8 cellular contexts compared by ENCODE assay signal in genomic region chr17:40100669-40101366, GRCh38. TPM values are rescaled to one million over a fixed set of nuclear protein-coding genes. Genes with fewer than 3 reads are reported as not detected.
DNase-seq lines count a peak whose midpoint lies in the region; ATAC-seq and TF ChIP-seq lines count a peak whose summit lies in the region.

No MANE protein-coding gene starts in this region.

- H3K36me3 ChIP-seq in neutrophil = no peaks in the 10 kb centered on the region

- no peaks in the 10 kb centered on the region for H3K27me3 ChIP-seq in neutrophil

- DNase-seq in AG04449 (ENCODE audit: low read depth, low spot score) (peak; percentile 89), GM19238 (ENCODE audit: insufficient read length, low spot score) (peak; percentile 68), NCI-H1105 treated with DMSO at 0.1 percent for 48 hours (lab: John Stamatoyannopoulos, UW) (peak; percentile 90), globus pallidus (ENCODE audit: low spot score) (peak; percentile 97), stromal cell of bone marrow (ENCODE audit: low read depth) (peak; percentile 98)
- DNase-seq in activated naive CD4-positive, alpha-beta T cell treated with anti-CD3 and anti-CD28 coated beads, Interleukin-2, amount 50 U/mL, for 72 hours (ENCODE audit: low spot score in 2 of 2) = peak; percentile 83 to 94

- peak overlapping the region; percentile 97 for H3K27ac ChIP-seq in neutrophil

- TF ChIP-seq CTCF in AG04449 (IDR thresholded peaks at IDR 0.05; ENCODE audit: insufficient read depth, low read length, missing control alignments) (no peak), neutrophil (IDR thresholded peaks at IDR 0.05) (no peak)

- H3K4me3 ChIP-seq in AG04449 (ENCODE audit: low read depth, low read length) = peak overlapping the region; percentile 87
- peak overlapping the region; percentile 62 for H3K4me3 ChIP-seq in neutrophil (ENCODE audit: low read depth in 1 of 2, low read length in 1 of 2)

- ATAC-seq in SK-N-SH treated with all-trans-retinoic acid at 6 μM for 48 hours = peak; percentile 76
- peak; percentile 39 to 40 for ATAC-seq in activated naive CD4-positive, alpha-beta T cell treated with anti-CD3 and anti-CD28 coated beads, Interleukin-2, amount 50 U/mL, for 72 hours

- peak overlapping the region; percentile 90 to 94 for H3K27ac Mint-ChIP-seq in activated naive CD4-positive, alpha-beta T cell treated with anti-CD3 and anti-CD28 coated beads, Interleukin-2, amount 50 U/mL, for 72 hours

- H3K9me3 ChIP-seq in neutrophil = no peaks in the 10 kb centered on the region

- peaks cover 11 to 39% of the 10 kb centered on the region in 2 donors for H3K36me3 Mint-ChIP-seq in activated naive CD4-positive, alpha-beta T cell treated with anti-CD3 and anti-CD28 coated beads, Interleukin-2, amount 50 U/mL, for 72 hours

- POLR2A ChIA-PET in AG04449 (lab: Yijun Ruan, JAX) = interaction anchor here (0.6 to 3.6 kb wide), 17 partner anchors 10 to 80 kb away, joined by 3 to 62 read pairs (median 4); partner anchors contain the start of genes CASC3, MED24 and MSL1

- H3K4me1 ChIP-seq in neutrophil (ENCODE audit: control insufficient read depth in 1 of 2, insufficient read depth in 1 of 2, low read depth in 1 of 2, low read length in 1 of 2) = peaks cover 74 to 85% of the 10 kb centered on the region in 2 experiments

- peaks cover 0 to 12% of the 10 kb centered on the region in 2 donors for H3K9me3 Mint-ChIP-seq in activated naive CD4-positive, alpha-beta T cell treated with anti-CD3 and anti-CD28 coated beads, Interleukin-2, amount 50 U/mL, for 72 hours

- CTCF ChIA-PET in AG04449 (lab: Yijun Ruan, JAX) = interaction anchor here (0.6 to 16.8 kb wide), 14 partner anchors 12 to 120 kb away, joined by 3 to 273 read pairs (median 4); no protein-coding TSS in a partner anchor

TF ChIP-seq in SK-N-SH treated with all-trans-retinoic acid at 6 μM for 48 hours, 23 proteins besides CTCF, POLR2A, EP300 and RAD21:
- no peak for TF ChIP-seq ZNF8 (CRISPR knock-in tag; IDR thresholded peaks at IDR 0.05)
- no peak for TF ChIP-seq OSR1 (CRISPR knock-in tag; IDR thresholded peaks at IDR 0.05)
- TF ChIP-seq TCF4 (CRISPR knock-in tag; IDR thresholded peaks at IDR 0.05; ENCODE audit: borderline replicate concordance) = no peak
- no peak for TF ChIP-seq CREB5 (CRISPR knock-in tag; IDR thresholded peaks at IDR 0.05; ENCODE audit: low read depth)
- peak; percentile 96 for TF ChIP-seq ARNTL (CRISPR knock-in tag; IDR thresholded peaks at IDR 0.05; ENCODE audit: borderline replicate concordance, low read depth)
- no peak for TF ChIP-seq ZFP30 (CRISPR knock-in tag; IDR thresholded peaks at IDR 0.05)
- no peak for TF ChIP-seq TSHZ2 (CRISPR knock-in tag; IDR thresholded peaks at IDR 0.05)

RNA-seq across cellular contexts. Expression of gene NR1D1, which starts 0.4 kb away (rescaled TPM):
- total RNA-seq in activated naive CD4-positive, alpha-beta T cell treated with anti-CD3 and anti-CD28 coated beads, Interleukin-2, amount 50 U/mL, for 72 hours = 10 to 100 TPM in 1 of 2 donors, 1 to 10 TPM in 1; 4.8 to 26.7 TPM

RNA-seq across cellular contexts. Expression of gene MSL1, which starts 21.0 kb away (rescaled TPM):
- 100 to 1,000 TPM in 1 of 2 donors, 10 to 100 TPM in 1; 83.4 to 140 TPM for total RNA-seq in activated naive CD4-positive, alpha-beta T cell treated with anti-CD3 and anti-CD28 coated beads, Interleukin-2, amount 50 U/mL, for 72 hours

RNA-seq across cellular contexts. Expression of gene THRA, which starts 38.1 kb away (rescaled TPM):
- total RNA-seq in activated naive CD4-positive, alpha-beta T cell treated with anti-CD3 and anti-CD28 coated beads, Interleukin-2, amount 50 U/mL, for 72 hours = 10 to 100 TPM; 14.5 to 19.3 TPM

RNA-seq across cellular contexts. Expression of gene CASC3, which starts 39.5 kb away (rescaled TPM):
- 100 to 1,000 TPM; 104 to 212 TPM for total RNA-seq in activated naive CD4-positive, alpha-beta T cell treated with anti-CD3 and anti-CD28 coated beads, Interleukin-2, amount 50 U/mL, for 72 hours

RNA-seq across cellular contexts. Expression of gene MED24, which starts 46.6 kb away (rescaled TPM):
- 100 to 1,000 TPM; 106 to 133 TPM for total RNA-seq in activated naive CD4-positive, alpha-beta T cell treated with anti-CD3 and anti-CD28 coated beads, Interleukin-2, amount 50 U/mL, for 72 hours

Comparison
In these comparisons a context has a peak if more than half of its experiments do, and no peak if none do; other contexts are left out.
1. Peak in every context shown above with its lines: DNase-seq, ATAC-seq, H3K4me3 ChIP-seq and H3K27ac ChIP-seq.